In the genomic region with DNA sequence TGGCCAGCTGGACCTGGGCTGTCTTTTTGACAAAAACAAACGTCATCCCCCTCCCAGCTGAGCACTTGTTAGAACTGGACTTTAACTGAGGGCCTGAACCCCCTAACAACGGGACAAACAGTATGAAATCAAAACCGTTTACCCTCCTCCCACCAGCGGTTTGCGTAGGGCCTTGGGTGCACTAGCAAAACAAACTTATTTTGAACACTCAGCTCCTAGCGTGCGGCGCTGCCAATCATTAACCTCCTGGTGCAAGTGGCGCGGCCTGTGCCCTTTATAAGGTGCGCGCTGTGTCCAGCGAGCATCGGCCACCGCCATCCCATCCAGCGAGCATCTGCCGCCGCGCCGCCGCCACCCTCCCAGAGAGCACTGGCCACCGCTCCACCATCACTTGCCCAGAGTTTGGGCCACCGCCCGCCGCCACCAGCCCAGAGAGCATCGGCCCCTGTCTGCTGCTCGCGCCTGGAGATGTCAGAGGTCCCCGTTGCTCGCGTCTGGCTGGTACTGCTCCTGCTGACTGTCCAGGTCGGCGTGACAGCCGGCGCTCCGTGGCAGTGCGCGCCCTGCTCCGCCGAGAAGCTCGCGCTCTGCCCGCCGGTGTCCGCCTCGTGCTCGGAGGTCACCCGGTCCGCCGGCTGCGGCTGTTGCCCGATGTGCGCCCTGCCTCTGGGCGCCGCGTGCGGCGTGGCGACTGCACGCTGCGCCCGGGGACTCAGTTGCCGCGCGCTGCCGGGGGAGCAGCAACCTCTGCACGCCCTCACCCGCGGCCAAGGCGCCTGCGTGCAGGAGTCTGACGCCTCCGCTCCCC, we compare ENCODE assay signal across 8 cellular contexts. TPM values are rescaled to one million over a fixed set of nuclear protein-coding genes. Genes with fewer than 3 reads are reported as not detected.
A peak's percentile ranks its signal among the peaks of the same experiment; 100 is the strongest.
DNase-seq lines count a peak whose midpoint lies in the region; ATAC-seq, FAIRE-seq and TF ChIP-seq lines count a peak whose summit lies in the region.

A gene (plus strand): TSS at position 304 of the 808 bp plus-strand sequence. CDS start 165 bp downstream, at position 469.

- peaks cover 12% of the 10 kb centered on the region for H3K79me2 ChIP-seq in HepG2 (ENCODE audit: insufficient read depth, low read length)

- CTCF ChIA-PET in HepG2 (lab: Yijun Ruan, JAX; ENCODE audit: low intra/inter-chr PET ratio, low total read pairs), result no interaction called here

- TF ChIP-seq POLR2A in HepG2 (IDR thresholded peaks at IDR 0.05; ENCODE audit: insufficient read depth in 1 of 2, low read depth in 2 of 2, low read length in 2 of 2), result peak in 1 of 2 experiments; percentile 94; a peak in 2 of 4 replicates

- H3K27me3 ChIP-seq in right atrium auricular region, result no peaks in the 10 kb centered on the region
- H3K27me3 ChIP-seq in HepG2 (ENCODE audit: control insufficient read depth in 1 of 2, insufficient read depth in 2 of 2, low read length in 2 of 2), result no peaks in the 10 kb centered on the region; a peak in 1 of 5 replicates

- POLR2A ChIA-PET in HepG2 (lab: Yijun Ruan, JAX), result interaction anchor here (0.6 to 7.2 kb wide), 18 partner anchors 7 to 1875 kb away, joined by 3 to 118 read pairs (median 4); a partner anchor contains a TSS

- no peaks in the 10 kb centered on the region for H3K36me3 ChIP-seq in right atrium auricular region
- peaks cover 0 to 19% of the 10 kb centered on the region in 2 experiments; a peak in 4 of 5 replicates for H3K36me3 ChIP-seq in HepG2 (replicated peaks in 1 of 2; ENCODE audit: control insufficient read depth in 1 of 2, insufficient read depth in 2 of 2, low read length in 2 of 2)

- DNase-seq in Right ventricle myocardium inferior (ENCODE audit: missing footprints), result peak; percentile 68
- DNase-seq in right atrium auricular region (ENCODE audit: low spot score), result no peak
- peak; percentile 33 for DNase-seq in choroid plexus epithelial cell (ENCODE audit: low read depth)
- DNase-seq in HepG2 (ENCODE audit: low spot score), result peak; percentile 95
- DNase-seq in HK-2 (ENCODE audit: unreplicated experiment), result no peak
- DNase-seq in NAMALWA (ENCODE audit: low spot score), result no peak

- intact Hi-C loops in Right ventricle myocardium inferior (cut with DNase I), result no loop called here
- intact Hi-C loops in HepG2 (cut with micrococcal nuclease; ENCODE audit: unreplicated experiment), result no loop called here

- FAIRE-seq in HepG2 (lab: Jason Lieb, UNC), result peak; percentile 68

- H3K27ac ChIP-seq in right atrium auricular region (no peak within 1 kb of the TSS), HepG2 (ENCODE audit: extremely low read length, insufficient read depth, low read length) (peak within 1 kb of the TSS; percentile 99)

- TF ChIP-seq CTCF in right atrium auricular region (IDR thresholded peaks at IDR 0.05) (no peak), choroid plexus epithelial cell (conservative IDR thresholded peaks at IDR 0.05; ENCODE audit: low read depth, low read length) (no peak), HepG2 (CRISPR knock-in tag; IDR thresholded peaks at IDR 0.05) (peak; percentile 23)

- peaks cover 38% of the 10 kb centered on the region for H4K20me1 ChIP-seq in HepG2 (ENCODE audit: insufficient read depth, low read length)

- in situ Hi-C loops in HepG2 (cut with HindIII; ENCODE audit: extremely low pct_ligation_motif_present, low pct_unique_long_range_greater_than_20kb), result loop anchor here (5.0 kb wide), 1 partner anchor 84 kb away; no protein-coding TSS in a partner anchor

- TF ChIP-seq RAD21 in HepG2 (CRISPR knock-in tag; IDR thresholded peaks at IDR 0.05), result peak; percentile 47; the same call in 1 of the 2 replicates

- BruUV-seq in HepG2 (replicated peaks; lab: Mats Ljungman, UMichigan), result no TSS peak

- peak within 1 kb of the TSS; percentile 98 for H3K4me2 ChIP-seq in HepG2 (ENCODE audit: low read depth, low read length)

- ATAC-seq in Right ventricle myocardium inferior (peak; percentile 40), HepG2 (peak; percentile 71), GM21786 (IDR thresholded peaks at IDR 0.05; ENCODE audit: unreplicated experiment) (no peak), HG03354 (IDR thresholded peaks at IDR 0.05; ENCODE audit: poor library complexity, severe bottlenecking, unreplicated experiment) (no peak)

- peak within 1 kb of the TSS; percentile 95 for H3K9ac ChIP-seq in HepG2 (ENCODE audit: insufficient read depth, low read depth, low read length)

- H3K4me1 ChIP-seq in right atrium auricular region (peaks cover 0 to 11% of the 10 kb centered on the region in 2 donors), HepG2 (ENCODE audit: insufficient read depth, low read length) (peaks cover 85% of the 10 kb centered on the region)

- peak in 1 of 2 experiments; percentile 78; a peak in 2 of 4 replicates for TF ChIP-seq EP300 in HepG2 (IDR thresholded peaks at IDR 0.05; ENCODE audit: low read depth in 2 of 2, low read length in 2 of 2)
- TF ChIP-seq EP300 in HepG2 (CRISPR knock-in tag; IDR thresholded peaks at IDR 0.05; ENCODE audit: borderline replicate concordance), result peak; percentile 71; the same call in 1 of the 2 replicates

- 0% methylated on average over 14 of the region's 73 CpGs for WGBS in HepG2 (ENCODE audit: low lambda C conversion rate)

- H3K4me3 ChIP-seq in right atrium auricular region, result peak within 1 kb of the TSS in 1 of 2 donors; percentile 41
- peak within 1 kb of the TSS; percentile 57 for H3K4me3 ChIP-seq in choroid plexus epithelial cell (ENCODE audit: low read depth, low read length)
- H3K4me3 ChIP-seq in HepG2 (replicated peaks in 1 of 3; ENCODE audit: insufficient read depth in 1 of 3, low read depth in 2 of 3, low read length in 3 of 3), result peak within 1 kb of the TSS; percentile 61 to 89 (median 84)

- H3K9me3 ChIP-seq in right atrium auricular region, result no peaks in the 10 kb centered on the region
- no peaks in the 10 kb centered on the region for H3K9me3 ChIP-seq in HepG2 (ENCODE audit: low read length)

- no peak within 1 kb of the TSS for H2AFZ ChIP-seq in HepG2 (ENCODE audit: low read length)

TF ChIP-seq in HepG2, 621 proteins besides CTCF, POLR2A, EP300 and RAD21 (continues in another document):
- TF ChIP-seq ZNF781 (CRISPR knock-in tag; IDR thresholded peaks at IDR 0.05; ENCODE audit: borderline replicate concordance, not compliant biosample characterization), result peak; percentile 90
- TF ChIP-seq ZNF101 (CRISPR knock-in tag; IDR thresholded peaks at IDR 0.05; ENCODE audit: borderline replicate concordance, low read depth), result no peak
- TF ChIP-seq ZKSCAN8 (CRISPR knock-in tag; IDR thresholded peaks at IDR 0.05; ENCODE audit: borderline replicate concordance), result no peak; the same call in 1 of the 2 replicates
- TF ChIP-seq TOPORS (CRISPR knock-in tag; IDR thresholded peaks at IDR 0.05), result peak; percentile 89; the same call in 1 of the 2 replicates
- peak; percentile 88 for TF ChIP-seq FOXJ3 (CRISPR knock-in tag; IDR thresholded peaks at IDR 0.05; ENCODE audit: borderline replicate concordance)
- TF ChIP-seq, protein P1, sequence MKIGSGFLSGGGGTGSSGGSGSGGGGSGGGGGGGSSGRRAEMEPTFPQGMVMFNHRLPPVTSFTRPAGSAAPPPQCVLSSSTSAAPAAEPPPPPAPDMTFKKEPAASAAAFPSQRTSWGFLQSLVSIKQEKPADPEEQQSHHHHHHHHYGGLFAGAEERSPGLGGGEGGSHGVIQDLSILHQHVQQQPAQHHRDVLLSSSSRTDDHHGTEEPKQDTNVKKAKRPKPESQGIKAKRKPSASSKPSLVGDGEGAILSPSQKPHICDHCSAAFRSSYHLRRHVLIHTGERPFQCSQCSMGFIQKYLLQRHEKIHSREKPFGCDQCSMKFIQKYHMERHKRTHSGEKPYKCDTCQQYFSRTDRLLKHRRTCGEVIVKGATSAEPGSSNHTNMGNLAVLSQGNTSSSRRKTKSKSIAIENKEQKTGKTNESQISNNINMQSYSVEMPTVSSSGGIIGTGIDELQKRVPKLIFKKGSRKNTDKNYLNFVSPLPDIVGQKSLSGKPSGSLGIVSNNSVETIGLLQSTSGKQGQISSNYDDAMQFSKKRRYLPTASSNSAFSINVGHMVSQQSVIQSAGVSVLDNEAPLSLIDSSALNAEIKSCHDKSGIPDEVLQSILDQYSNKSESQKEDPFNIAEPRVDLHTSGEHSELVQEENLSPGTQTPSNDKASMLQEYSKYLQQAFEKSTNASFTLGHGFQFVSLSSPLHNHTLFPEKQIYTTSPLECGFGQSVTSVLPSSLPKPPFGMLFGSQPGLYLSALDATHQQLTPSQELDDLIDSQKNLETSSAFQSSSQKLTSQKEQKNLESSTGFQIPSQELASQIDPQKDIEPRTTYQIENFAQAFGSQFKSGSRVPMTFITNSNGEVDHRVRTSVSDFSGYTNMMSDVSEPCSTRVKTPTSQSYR (CRISPR knock-in tag; IDR thresholded peaks at IDR 0.05; ENCODE audit: borderline replicate concordance), result peak; percentile 71
- no peak for TF ChIP-seq NFE2L1 (CRISPR knock-in tag; IDR thresholded peaks at IDR 0.05; ENCODE audit: borderline replicate concordance)
- peak; percentile 98; the same call in 1 of the 2 replicates for TF ChIP-seq CCDC6 (CRISPR knock-in tag; IDR thresholded peaks at IDR 0.05)
- TF ChIP-seq NR2F2 (IDR thresholded peaks at IDR 0.05; ENCODE audit: borderline replicate concordance, low read depth), result no peak

RNA-seq across cellular contexts. Expression of the gene that starts here (rescaled TPM):
- total RNA-seq in Right ventricle myocardium inferior (not detected), right atrium auricular region (1 to 10 TPM in 1 of 2 donors, not detected in 1; 1.6 TPM), HepG2 (2016; rRNA removed; fragmentation: Illumina TruSeq; extraction: Trizol) (2.8 and 5.4 TPM in 2 replicates)
- total RNA-seq in HepG2 (2016; cell fraction: cytosol; rRNA removed; fragmentation: Illumina TruSeq; extraction: Trizol; ENCODE audit: low read depth), result 1.7 and 1.8 TPM in 2 replicates
- 2.3 and 4.6 TPM in 2 replicates for total RNA-seq in HepG2 (2016; cell fraction: insoluble cytoplasmic fraction; rRNA removed; fragmentation: Illumina TruSeq; extraction: Trizol)
- 2.0 and 3.0 TPM in 2 replicates for total RNA-seq in HepG2 (2016; cell fraction: membrane; rRNA removed; fragmentation: Illumina TruSeq; extraction: Trizol)
- total RNA-seq in HepG2 (2016; cell fraction: nucleus; rRNA removed; fragmentation: Illumina TruSeq; extraction: Trizol), result 5.6 and 6.7 TPM in 2 replicates
- polyA plus RNA-seq in HepG2 (2011; rRNA removed), result 885 and 989 TPM in 2 replicates
- polyA plus RNA-seq in HepG2 (2011; cell fraction: cytosol; rRNA removed), result 891 and 942 TPM in 2 replicates
- polyA plus RNA-seq in HepG2 (2011; cell fraction: nucleus; rRNA removed), result 894 and 1,114 TPM in 2 replicates
- 2,786 and 3,532 TPM in 2 replicates for polyA plus RNA-seq in HepG2 (2012)
- polyA plus RNA-seq in HepG2 (2016; cell fraction: cytosol; fragmentation: Illumina TruSeq; extraction: Trizol; ENCODE audit: low read depth), result 2.6 and 3.7 TPM in 2 replicates
- polyA plus RNA-seq in HepG2 (2016; cell fraction: insoluble cytoplasmic fraction; fragmentation: Illumina TruSeq; extraction: Trizol; ENCODE audit: low read depth), result 3.0 and 3.5 TPM in 2 replicates
- 3.3 and 3.5 TPM in 2 replicates for polyA plus RNA-seq in HepG2 (2016; cell fraction: membrane; fragmentation: Illumina TruSeq; extraction: Trizol; ENCODE audit: low read depth)
- polyA plus RNA-seq in HepG2 (2016; cell fraction: nucleus; fragmentation: Illumina TruSeq; extraction: Trizol; ENCODE audit: insufficient read depth, low read depth), result 15.4 and 16.5 TPM in 2 replicates
- polyA minus RNA-seq in HepG2 (2011; rRNA and poly(A)+ RNA removed; ENCODE audit: low replicate concordance), result 0.12 and 335 TPM in 2 replicates
- polyA minus RNA-seq in HepG2 (2011; cell fraction: cytosol; rRNA and poly(A)+ RNA removed), result 850 and 1,063 TPM in 2 replicates
- polyA minus RNA-seq in HepG2 (2011; cell fraction: nucleus; rRNA and poly(A)+ RNA removed), result 152 and 215 TPM in 2 replicates

Comparison
In these comparisons a context has a peak if more than half of its experiments do, and no peak if none do; other contexts are left out.
1. Peak in DNase-seq and ATAC-seq in Right ventricle myocardium inferior; RNA of the gene not detected or under 1 TPM.
2. DNase-seq: peak in choroid plexus epithelial cell (single experiment) and HepG2 (single experiment); none in right atrium auricular region (single experiment), HK-2 (single experiment) and NAMALWA (single experiment).